In genomic region chr20:37378420-37378784, GRCh38 we compare ENCODE assay signal across 20 cellular contexts. TPM values are rescaled to one million over a fixed set of nuclear protein-coding genes. Genes with fewer than 3 reads are reported as not detected.
DNase-seq lines count a peak whose midpoint lies in the region; ATAC-seq and TF ChIP-seq lines count a peak whose summit lies in the region.
"Had no signal": no experiment of that assay in that cellular context is flagged by ENCODE, and none has a peak within 500 bp of the region (broad histone marks: within the 10 kb centered on the region; RNA-seq: fewer than 3 reads in every experiment).

No MANE protein-coding gene starts in this region.

- H2BK5ac ChIP-seq in mesenchymal stem cell (ENCODE audit: low read depth, low read length, poor library complexity, severe bottlenecking) = no peak overlapping the region

- H3K27me3 ChIP-seq in RWPE2 (ENCODE audit: insufficient read depth, poor library complexity, severe bottlenecking) = no peaks in the 10 kb centered on the region
- H3K27me3 ChIP-seq in mesenchymal stem cell (ENCODE audit: control insufficient read depth in 1 of 2, insufficient read depth in 1 of 2, low read length in 2 of 2) = no peaks in the 10 kb centered on the region
- H3K27me3 ChIP-seq in stomach = no peaks in the 10 kb centered on the region
- H3K27me3 ChIP-seq: Peyer's patch, uterus had no signal

- peak overlapping the region; percentile 73 for H3K27ac ChIP-seq in RWPE2 (ENCODE audit: poor library complexity, severe bottlenecking)
- H3K27ac ChIP-seq in mesenchymal stem cell (ENCODE audit: low read length, poor library complexity, severe bottlenecking) = no peak overlapping the region
- peak overlapping the region in 4 of 5 donors; percentile 58 to 79 (median 68) for H3K27ac ChIP-seq in stomach
- H3K27ac ChIP-seq: C4-2B had no signal

- intact Hi-C loops in stomach (cut with DNase I; ENCODE audit: low total_unique reads) = no loop called here

- no peaks in the 10 kb centered on the region for H3K9me3 ChIP-seq in RWPE2 (ENCODE audit: severe bottlenecking)
- H3K9me3 ChIP-seq in mesenchymal stem cell (ENCODE audit: control insufficient read depth, low read length) = no peaks in the 10 kb centered on the region
- no peaks in the 10 kb centered on the region for H3K9me3 ChIP-seq in stomach
- H3K9me3 ChIP-seq: Peyer's patch, uterus had no signal

- H2BK15ac ChIP-seq in mesenchymal stem cell (ENCODE audit: low read depth, poor library complexity, severe bottlenecking) = no peak overlapping the region

- H3K4me3 ChIP-seq in RWPE2 (ENCODE audit: severe bottlenecking) = no peak overlapping the region
- H3K4me3 ChIP-seq in mesenchymal stem cell (ENCODE audit: insufficient read depth in 1 of 2, low read depth in 1 of 2, low read length in 2 of 2) = no peak overlapping the region
- H3K4me3 ChIP-seq in stomach = no peak overlapping the region
- H3K4me3 ChIP-seq: Peyer's patch, uterus had no signal

- DNase-seq in activated effector memory CD4-positive, alpha-beta T cell treated with anti-CD3 and anti-CD28 coated beads, Interleukin-2, amount 50 U/mL, for 16 hours = peak; percentile 25
- DNase-seq in activated effector memory CD4-positive, alpha-beta T cell treated with Interleukin-2 at 50 U/mL for 16 hours = no peak
- DNase-seq in RWPE2 (ENCODE audit: low spot score) (no peak), mesenchymal stem cell (no peak), stomach (no peak), RKO (ENCODE audit: low spot score) (no peak)
- no peak for DNase-seq in stimulated activated CD4-positive, alpha-beta T cell treated with anti-CD3 and anti-CD28 coated beads, Interleukin-12 subunit alpha, Interleukin-12 subunit beta, amount 100 ng/mL, for 4 hours
- DNase-seq: activated T-cell treated with anti-CD3 and anti-CD28 coated beads, Interleukin-2, amount 50 U/mL, for 48 hours; glutamatergic neuron; Kasumi-1; NCI-H1105; NCI-H2081; NCI-H510A; stimulated activated CD4-positive, alpha-beta T cell treated with anti-CD3 and anti-CD28 coated beads, Interleukin-4, amount 100 ng/mL, for 4 hours; substantia nigra; uterus had no signal

- peaks cover 50% of the 10 kb centered on the region for H3K79me1 ChIP-seq in mesenchymal stem cell (replicated peaks; ENCODE audit: low read length, poor library complexity, severe bottlenecking)

- H3K4me2 ChIP-seq in mesenchymal stem cell (ENCODE audit: low read length, poor library complexity, severe bottlenecking) = no peak overlapping the region

- no peak overlapping the region for H3K14ac ChIP-seq in mesenchymal stem cell (ENCODE audit: low read length in 2 of 2)

- H4K91ac ChIP-seq in mesenchymal stem cell (ENCODE audit: low read length) = peak overlapping the region; percentile 73

- no peak overlapping the region for H2BK120ac ChIP-seq in mesenchymal stem cell (ENCODE audit: low read depth, low read length)

- H3K36me3 ChIP-seq in RWPE2 (ENCODE audit: low read depth) (peaks cover 80% of the 10 kb centered on the region), mesenchymal stem cell (ENCODE audit: control insufficient read depth in 1 of 2, insufficient read depth in 2 of 2, low read depth in 1 of 2, low read length in 2 of 2) (peaks cover 23 to 37% of the 10 kb centered on the region in 2 experiments), stomach (peaks cover 9 to 36% (median 24%) of the 10 kb centered on the region in 4 donors)
- H3K36me3 ChIP-seq: uterus had no signal

- TF ChIP-seq EP300 in stomach (IDR thresholded peaks at IDR 0.05) = no peak

- H2AK5ac ChIP-seq in mesenchymal stem cell (ENCODE audit: low read length, severe bottlenecking) = no peak overlapping the region

- peaks cover 28% of the 10 kb centered on the region for H3K4me1 ChIP-seq in RWPE2 (ENCODE audit: insufficient read depth, poor library complexity, severe bottlenecking)
- H3K4me1 ChIP-seq in mesenchymal stem cell (ENCODE audit: control insufficient read depth, insufficient read depth, low read depth, low read length) = peaks cover 20% of the 10 kb centered on the region
- H3K4me1 ChIP-seq in stomach = peaks cover 23 to 62% (median 42%) of the 10 kb centered on the region in 4 donors
- H3K4me1 ChIP-seq: uterus had no signal

- no peak for TF ChIP-seq POLR2A in stomach (IDR thresholded peaks at IDR 0.05)

- no peak overlapping the region for H3K23ac ChIP-seq in mesenchymal stem cell (ENCODE audit: low read length in 2 of 2)

- H4K8ac ChIP-seq in mesenchymal stem cell (ENCODE audit: low read length) = peak overlapping the region; percentile 47

- H3K9ac ChIP-seq in mesenchymal stem cell (ENCODE audit: low read length) = no peak overlapping the region

- no peak overlapping the region for H3K18ac ChIP-seq in mesenchymal stem cell (ENCODE audit: low read depth in 1 of 2, low read length in 2 of 2)

- ATAC-seq in RWPE2 (ENCODE audit: low read depth) = no peak
- ATAC-seq in HG03097 (IDR thresholded peaks at IDR 0.05; ENCODE audit: low FRiP score, unreplicated experiment) = no peak
- ATAC-seq: left lobe of liver had no signal

- TF ChIP-seq CTCF in RWPE2 (IDR thresholded peaks at IDR 0.05; ENCODE audit: poor library complexity, severe bottlenecking) = no peak
- TF ChIP-seq CTCF in stomach (IDR thresholded peaks at IDR 0.05) = no peak

- WGBS in mesenchymal stem cell = 79% methylated on average over 6 of the region's 6 CpGs
- 87 to 96% (median 89%) methylated on average over 6 of the region's 6 CpGs for WGBS in stomach, 5 donors

- no peak overlapping the region for H3K4ac ChIP-seq in mesenchymal stem cell (ENCODE audit: low read depth in 1 of 2, low read length in 2 of 2)

- H2BK12ac ChIP-seq in mesenchymal stem cell (ENCODE audit: low read length in 2 of 2) = no peak overlapping the region

- no peak overlapping the region for H2AFZ ChIP-seq in mesenchymal stem cell (ENCODE audit: low read depth, low read length)

RNA-seq across cellular contexts. Expression of gene SRC, which starts 32.5 kb away (rescaled TPM):
- 9.6 TPM for polyA plus RNA-seq in mesenchymal stem cell (2013, experiment 1 of 2)
- 8.0 TPM for polyA plus RNA-seq in mesenchymal stem cell (2013, experiment 2 of 2)
- total RNA-seq in stomach = 100 to 1,000 TPM in 1 of 5 donors, 10 to 100 TPM in 4; 31.6 to 471 (median 69.8) TPM
- polyA plus RNA-seq in stomach = 10 to 100 TPM; 40.7 to 47.4 (median 47.2) TPM
